30 cellular contexts compared by ENCODE assay signal in the genomic region with DNA sequence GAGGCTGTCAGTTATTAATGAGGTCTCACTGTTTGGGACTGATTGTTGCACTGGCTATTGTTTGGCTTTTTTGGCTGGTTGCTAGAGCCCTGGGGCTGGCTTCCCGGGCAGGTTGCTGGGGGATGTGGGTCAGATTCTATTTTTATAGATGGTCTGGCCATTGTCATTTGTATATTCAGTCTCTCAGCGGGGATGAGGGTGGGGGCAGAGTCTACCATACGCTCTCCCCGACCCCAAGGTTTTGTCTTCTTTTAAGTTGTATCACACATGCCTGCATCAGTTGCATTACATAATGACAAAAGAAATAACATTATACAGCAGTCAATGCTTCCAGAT.
"Had no signal": no experiment of that assay in that cellular context is flagged by ENCODE, and none has a peak within 500 bp of the region (broad histone marks: within the 10 kb centered on the region; RNA-seq: fewer than 3 reads in every experiment).

No MANE protein-coding gene starts in this region.

- H3K9me3 Mint-ChIP-seq: activated CD4-positive, alpha-beta memory T cell treated with anti-CD3 and anti-CD28 coated beads for 36 hours; activated CD4-positive, alpha-beta T cell treated with anti-CD3 and anti-CD28 coated beads, Interleukin-2, amount 10 ng/mL, durations not matched to agents 24 days and 14 days; activated naive CD4-positive, alpha-beta T cell treated with anti-CD3 and anti-CD28 coated beads for 36 hours; activated naive CD8-positive, alpha-beta T cell treated with anti-CD3 and anti-CD28 coated beads for 36 hours; activated T-helper 1 cell treated with anti-CD3 and anti-CD28 coated beads, Interleukin-12 subunit alpha, Interleukin-12 subunit beta, Interleukin-2, Interleukin-4 antibody, amounts not matched to agents 30 ng/mL and 10 ng/mL and 1 ng/mL, durations not matched to agents 14 hours and 24 hours and 36 hours; stimulated activated naive B cell treated with anti-CD40 and anti-IgM and Interleukin-4, amounts not matched to agents 10 μg/mL and 1 μg/mL and 100 μg/mL, for 72 hours had no signal

- H3K27ac ChIP-seq: adrenal gland, ascending aorta, cardiac muscle cell, coronary artery, dorsolateral prefrontal cortex, gastroesophageal sphincter, left lung, pancreas, prostate gland, stomach, tibial artery, WERI-Rb-1 had no signal

- H3K4me3 ChIP-seq: adrenal gland, ascending aorta, cardiac muscle cell, coronary artery, dorsolateral prefrontal cortex, gastroesophageal sphincter, left lung, pancreas, prostate gland, stomach, tibial artery had no signal

- H3K27me3 ChIP-seq: adrenal gland, ascending aorta, cardiac muscle cell, gastroesophageal sphincter, left lung, pancreas, stomach, tibial artery had no signal

- H3K4me3 Mint-ChIP-seq: activated CD4-positive, alpha-beta memory T cell treated with anti-CD3 and anti-CD28 coated beads for 36 hours; activated CD4-positive, alpha-beta T cell treated with anti-CD3 and anti-CD28 coated beads, Interleukin-2, amount 10 ng/mL, durations not matched to agents 24 days and 14 days; activated naive CD4-positive, alpha-beta T cell treated with anti-CD3 and anti-CD28 coated beads for 36 hours; activated naive CD8-positive, alpha-beta T cell treated with anti-CD3 and anti-CD28 coated beads for 36 hours; activated T-helper 1 cell treated with anti-CD3 and anti-CD28 coated beads, Interleukin-12 subunit alpha, Interleukin-12 subunit beta, Interleukin-2, Interleukin-4 antibody, amounts not matched to agents 30 ng/mL and 10 ng/mL and 1 ng/mL, durations not matched to agents 14 hours and 24 hours and 36 hours; brain; naive thymus-derived CD4-positive, alpha-beta T cell; stimulated activated naive B cell treated with anti-CD40 and anti-IgM and Interleukin-4, amounts not matched to agents 10 μg/mL and 1 μg/mL and 100 μg/mL, for 72 hours; T-helper 17 cell had no signal

- H3K4me1 ChIP-seq: adrenal gland, gastroesophageal sphincter, left lung, prostate gland, stomach had no signal

- H3K4me1 Mint-ChIP-seq: activated CD4-positive, alpha-beta T cell treated with anti-CD3 and anti-CD28 coated beads, Interleukin-2, amount 10 ng/mL, durations not matched to agents 24 days and 14 days; stimulated activated naive B cell treated with anti-CD40 and anti-IgM and Interleukin-4, amounts not matched to agents 10 μg/mL and 1 μg/mL and 100 μg/mL, for 72 hours; T-helper 17 cell had no signal

- H3K36me3 ChIP-seq: adrenal gland, ascending aorta, cardiac muscle cell, gastroesophageal sphincter, left lung, pancreas, prostate gland, stomach, tibial artery, WERI-Rb-1 had no signal

- H3K9me3 ChIP-seq: adrenal gland, ascending aorta, gastroesophageal sphincter, left lung, pancreas, prostate gland, stomach, tibial artery had no signal

- H3K36me3 Mint-ChIP-seq: activated CD4-positive, alpha-beta memory T cell treated with anti-CD3 and anti-CD28 coated beads for 36 hours; activated naive CD8-positive, alpha-beta T cell treated with anti-CD3 and anti-CD28 coated beads for 36 hours; brain; stimulated activated naive B cell treated with anti-CD40 and anti-IgM and Interleukin-4, amounts not matched to agents 10 μg/mL and 1 μg/mL and 100 μg/mL, for 72 hours had no signal

- H3K27me3 Mint-ChIP-seq: brain had no signal

- ATAC-seq: gastroesophageal sphincter; left lung; naive thymus-derived CD4-positive, alpha-beta T cell; pancreas; stimulated activated naive B cell treated with anti-CD40 and anti-IgM and Interleukin-4, amounts not matched to agents 10 μg/mL and 1 μg/mL and 100 μg/mL, for 72 hours; T-helper 17 cell had no signal

- DNase-seq: activated CD4-positive, alpha-beta memory T cell treated with anti-CD3 and anti-CD28 coated beads for 36 hours; activated CD4-positive, alpha-beta T cell treated with anti-CD3 and anti-CD28 coated beads, Interleukin-2, amount 10 ng/mL, durations not matched to agents 24 days and 14 days; activated CD4-positive, CD25-positive, alpha-beta regulatory T cell treated with anti-CD3 and anti-CD28 coated beads, Interleukin-2, amount 50 U/mL, for 72 hours; activated CD8-positive, alpha-beta memory T cell treated with anti-CD3 and anti-CD28 coated beads, Interleukin-2, amount 50 U/mL, for 4 hours; activated effector memory CD4-positive, alpha-beta T cell treated with anti-CD3 and anti-CD28 coated beads, Interleukin-2, amount 50 U/mL, for 16 hours; activated naive CD4-positive, alpha-beta T cell treated with anti-CD3 and anti-CD28 coated beads for 36 hours; activated naive CD8-positive, alpha-beta T cell treated with anti-CD3 and anti-CD28 coated beads for 36 hours; activated T-cell treated with anti-CD3 and anti-CD28 coated beads, Interleukin-2, amount 50 U/mL, for 1 hour; adrenal gland; dorsolateral prefrontal cortex; effector memory CD4-positive, alpha-beta T cell; hypothalamus; left lung; naive thymus-derived CD4-positive, alpha-beta T cell; stimulated activated CD4-positive, alpha-beta T cell treated with anti-CD3 and anti-CD28 coated beads, Interleukin-15, amount 100 ng/mL, for 24 hours; stimulated activated CD4-positive, alpha-beta T cell treated with anti-CD3 and anti-CD28 coated beads, Interleukin-2, amount 100 ng/mL, for 24 hours; stimulated activated naive B cell treated with anti-CD40 and anti-IgM and Interleukin-4, amounts not matched to agents 10 μg/mL and 1 μg/mL and 100 μg/mL, for 72 hours; stomach; T-helper 17 cell; T1000; tibial artery; WERI-Rb-1 had no signal

- H3K27ac Mint-ChIP-seq: activated CD4-positive, alpha-beta memory T cell treated with anti-CD3 and anti-CD28 coated beads for 36 hours; activated CD4-positive, alpha-beta T cell treated with anti-CD3 and anti-CD28 coated beads, Interleukin-2, amount 10 ng/mL, durations not matched to agents 24 days and 14 days; activated naive CD4-positive, alpha-beta T cell treated with anti-CD3 and anti-CD28 coated beads for 36 hours; activated naive CD8-positive, alpha-beta T cell treated with anti-CD3 and anti-CD28 coated beads for 36 hours; activated T-helper 1 cell treated with anti-CD3 and anti-CD28 coated beads, Interleukin-12 subunit alpha, Interleukin-12 subunit beta, Interleukin-2, Interleukin-4 antibody, amounts not matched to agents 30 ng/mL and 10 ng/mL and 1 ng/mL, durations not matched to agents 14 hours and 24 hours and 36 hours; brain; naive thymus-derived CD4-positive, alpha-beta T cell; stimulated activated naive B cell treated with anti-CD40 and anti-IgM and Interleukin-4, amounts not matched to agents 10 μg/mL and 1 μg/mL and 100 μg/mL, for 72 hours; T-helper 17 cell had no signal
